ENCODE assay signal across 12 cellular contexts in the genomic region with DNA sequence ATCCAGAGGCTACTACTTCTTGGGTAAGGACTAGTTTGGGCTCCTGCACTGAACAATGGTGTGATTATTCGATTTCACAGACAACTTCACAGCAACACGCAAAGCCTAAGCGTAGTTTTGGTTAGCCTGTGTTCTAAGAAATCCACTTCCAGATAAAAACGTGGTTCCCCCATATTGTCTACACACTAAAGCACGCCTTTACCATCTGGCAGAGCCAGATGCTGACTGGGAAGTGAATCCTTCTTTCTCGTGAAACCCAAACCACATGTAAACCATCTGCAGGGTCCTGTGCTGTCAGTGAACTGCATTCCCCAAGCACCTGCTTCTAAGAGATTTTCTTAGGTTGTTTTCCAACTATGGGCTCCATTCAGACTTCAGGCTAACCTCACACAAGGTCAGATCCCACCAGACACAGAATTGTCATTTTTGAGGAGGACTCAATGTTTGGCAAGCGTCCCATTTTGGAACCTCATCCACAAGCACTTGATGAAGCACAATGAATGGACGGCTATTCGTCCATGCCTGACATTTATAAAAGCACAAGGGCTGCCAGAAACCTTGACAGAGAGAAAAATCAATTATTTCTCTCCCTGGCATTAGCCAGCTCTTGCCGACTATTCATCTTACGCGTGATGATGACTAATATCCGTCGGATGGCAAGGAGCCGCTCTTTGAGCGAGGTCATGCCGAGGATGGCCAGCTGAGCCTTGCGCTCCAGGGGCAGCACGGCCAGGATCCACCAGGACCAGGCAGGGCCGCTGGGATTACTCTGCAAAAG. TPM values are rescaled to one million over a fixed set of nuclear protein-coding genes. Genes with fewer than 3 reads are reported as not detected.
A peak's percentile ranks its signal among the peaks of the same experiment; 100 is the strongest.
DNase-seq lines count a peak whose midpoint lies in the region; ATAC-seq and TF ChIP-seq lines count a peak whose summit lies in the region.
"Had no signal": no experiment of that assay in that cellular context is flagged by ENCODE, and none has a peak within 500 bp of the region (broad histone marks: within the 10 kb centered on the region; RNA-seq: fewer than 3 reads in every experiment).

No MANE protein-coding gene starts in this region.

- TF ChIP-seq CTCF in right atrium auricular region (IDR thresholded peaks at IDR 0.05) (no peak), heart left ventricle (IDR thresholded peaks at IDR 0.05) (no peak), fibroblast of mammary gland (conservative IDR thresholded peaks at IDR 0.05; ENCODE audit: control insufficient read depth, insufficient read depth, low read depth, low read length) (no peak), osteocyte (IDR thresholded peaks at IDR 0.05) (no peak)

- H3K9me3 Mint-ChIP-seq in osteocyte (ENCODE audit: unreplicated experiment): no peaks in the 10 kb centered on the region
- H3K9me3 Mint-ChIP-seq: memory B cell had no signal

- H3K4me3 ChIP-seq in right atrium auricular region (no peak overlapping the region), heart left ventricle (no peak overlapping the region), fibroblast of mammary gland (ENCODE audit: control insufficient read depth, low read depth, low read length) (no peak overlapping the region)

- no peak overlapping the region for H3K27ac ChIP-seq in right atrium auricular region
- no peak overlapping the region for H3K27ac ChIP-seq in heart left ventricle

- H3K27me3 ChIP-seq in right atrium auricular region (no peaks in the 10 kb centered on the region), heart left ventricle (no peaks in the 10 kb centered on the region)

- no peaks in the 10 kb centered on the region for H3K9me3 ChIP-seq in right atrium auricular region
- H3K9me3 ChIP-seq in heart left ventricle: no peaks in the 10 kb centered on the region

- H3K4me3 Mint-ChIP-seq in osteocyte (ENCODE audit: unreplicated experiment): no peak overlapping the region
- H3K4me3 Mint-ChIP-seq: memory B cell had no signal

- H3K36me3 ChIP-seq in right atrium auricular region (peaks cover 20% of the 10 kb centered on the region), heart left ventricle (peaks cover 0 to 48% (median 18%) of the 10 kb centered on the region in 9 donors)

- 84 to 92% (median 85%) methylated on average over 20 of the region's 20 CpGs for WGBS in heart left ventricle, 4 donors

- DNase-seq in right atrium auricular region (ENCODE audit: low spot score) (peak; percentile 40), heart left ventricle (no peak), fibroblast of mammary gland (ENCODE audit: low read depth) (peak; percentile 76), SHP77 treated with DMSO at 0.1 percent for 48 hours (lab: John Stamatoyannopoulos, UW) (no peak), osteocyte (ENCODE audit: extremely low spot score, unreplicated experiment) (no peak), activated gamma-delta T cell (lab: John Stamatoyannopoulos, UW) (no peak), NCI-H1048 (lab: John Stamatoyannopoulos, UW) (no peak)
- DNase-seq: activated CD4-positive, alpha-beta T cell treated with anti-CD3 and anti-CD28 coated beads for 48 hours; central memory CD4-positive, alpha-beta T cell; NCI-H82 had no signal

- H3K4me1 ChIP-seq in right atrium auricular region (no peaks in the 10 kb centered on the region), heart left ventricle (peaks cover 0 to 7% (median 0%) of the 10 kb centered on the region in 12 donors)

- intact Hi-C loops in heart left ventricle (cut with DNase I): no loop called here

- H3K36me3 Mint-ChIP-seq in osteocyte (ENCODE audit: unreplicated experiment): no peaks in the 10 kb centered on the region
- H3K36me3 Mint-ChIP-seq: memory B cell had no signal

- no peak overlapping the region for H3K27ac Mint-ChIP-seq in osteocyte (ENCODE audit: unreplicated experiment)
- H3K27ac Mint-ChIP-seq: memory B cell had no signal

- no peak for TF ChIP-seq POLR2A in heart left ventricle (IDR thresholded peaks at IDR 0.05)

- no peaks in the 10 kb centered on the region for H3K4me1 Mint-ChIP-seq in osteocyte (ENCODE audit: unreplicated experiment)

- H3K27me3 Mint-ChIP-seq in osteocyte (ENCODE audit: unreplicated experiment): peaks cover 85% of the 10 kb centered on the region

- no peak for ATAC-seq in heart left ventricle
- peak; percentile 86 for ATAC-seq in SK-N-SH treated with all-trans-retinoic acid at 6 μM for 48 hours

TF ChIP-seq in SK-N-SH treated with all-trans-retinoic acid at 6 μM for 48 hours, 23 proteins besides CTCF, POLR2A, EP300 and RAD21 (continues in another document):
- TF ChIP-seq, protein P1, sequence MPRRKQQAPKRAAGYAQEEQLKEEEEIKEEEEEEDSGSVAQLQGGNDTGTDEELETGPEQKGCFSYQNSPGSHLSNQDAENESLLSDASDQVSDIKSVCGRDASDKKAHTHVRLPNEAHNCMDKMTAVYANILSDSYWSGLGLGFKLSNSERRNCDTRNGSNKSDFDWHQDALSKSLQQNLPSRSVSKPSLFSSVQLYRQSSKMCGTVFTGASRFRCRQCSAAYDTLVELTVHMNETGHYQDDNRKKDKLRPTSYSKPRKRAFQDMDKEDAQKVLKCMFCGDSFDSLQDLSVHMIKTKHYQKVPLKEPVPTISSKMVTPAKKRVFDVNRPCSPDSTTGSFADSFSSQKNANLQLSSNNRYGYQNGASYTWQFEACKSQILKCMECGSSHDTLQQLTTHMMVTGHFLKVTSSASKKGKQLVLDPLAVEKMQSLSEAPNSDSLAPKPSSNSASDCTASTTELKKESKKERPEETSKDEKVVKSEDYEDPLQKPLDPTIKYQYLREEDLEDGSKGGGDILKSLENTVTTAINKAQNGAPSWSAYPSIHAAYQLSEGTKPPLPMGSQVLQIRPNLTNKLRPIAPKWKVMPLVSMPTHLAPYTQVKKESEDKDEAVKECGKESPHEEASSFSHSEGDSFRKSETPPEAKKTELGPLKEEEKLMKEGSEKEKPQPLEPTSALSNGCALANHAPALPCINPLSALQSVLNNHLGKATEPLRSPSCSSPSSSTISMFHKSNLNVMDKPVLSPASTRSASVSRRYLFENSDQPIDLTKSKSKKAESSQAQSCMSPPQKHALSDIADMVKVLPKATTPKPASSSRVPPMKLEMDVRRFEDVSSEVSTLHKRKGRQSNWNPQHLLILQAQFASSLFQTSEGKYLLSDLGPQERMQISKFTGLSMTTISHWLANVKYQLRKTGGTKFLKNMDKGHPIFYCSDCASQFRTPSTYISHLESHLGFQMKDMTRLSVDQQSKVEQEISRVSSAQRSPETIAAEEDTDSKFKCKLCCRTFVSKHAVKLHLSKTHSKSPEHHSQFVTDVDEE (CRISPR knock-in tag; IDR thresholded peaks at IDR 0.05): no peak
- TF ChIP-seq, protein P2, sequence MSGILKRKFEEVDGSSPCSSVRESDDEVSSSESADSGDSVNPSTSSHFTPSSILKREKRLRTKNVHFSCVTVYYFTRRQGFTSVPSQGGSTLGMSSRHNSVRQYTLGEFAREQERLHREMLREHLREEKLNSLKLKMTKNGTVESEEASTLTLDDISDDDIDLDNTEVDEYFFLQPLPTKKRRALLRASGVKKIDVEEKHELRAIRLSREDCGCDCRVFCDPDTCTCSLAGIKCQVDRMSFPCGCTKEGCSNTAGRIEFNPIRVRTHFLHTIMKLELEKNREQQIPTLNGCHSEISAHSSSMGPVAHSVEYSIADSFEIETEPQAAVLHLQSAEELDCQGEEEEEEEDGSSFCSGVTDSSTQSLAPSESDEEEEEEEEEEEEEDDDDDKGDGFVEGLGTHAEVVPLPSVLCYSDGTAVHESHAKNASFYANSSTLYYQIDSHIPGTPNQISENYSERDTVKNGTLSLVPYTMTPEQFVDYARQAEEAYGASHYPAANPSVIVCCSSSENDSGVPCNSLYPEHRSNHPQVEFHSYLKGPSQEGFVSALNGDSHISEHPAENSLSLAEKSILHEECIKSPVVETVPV (CRISPR knock-in tag; IDR thresholded peaks at IDR 0.05): no peak
- TF ChIP-seq ZNF8 (CRISPR knock-in tag; IDR thresholded peaks at IDR 0.05) (no peak), CSDC2 (CRISPR knock-in tag; IDR thresholded peaks at IDR 0.05) (0 out of 2 replicates have a peak, but pooled peaks have one; percentile 78), SNAI2 (CRISPR knock-in tag; IDR thresholded peaks at IDR 0.05) (peak; percentile 85), OSR1 (CRISPR knock-in tag; IDR thresholded peaks at IDR 0.05) (no peak), ESRRG (CRISPR knock-in tag; IDR thresholded peaks at IDR 0.05) (0 out of 2 replicates have a peak, but pooled peaks have one; percentile 14), ZFP30 (CRISPR knock-in tag; IDR thresholded peaks at IDR 0.05) (no peak), ZC3H10 (CRISPR knock-in tag; IDR thresholded peaks at IDR 0.05) (peak; percentile 61; the same call in 1 of the 2 replicates), ZNF70 (CRISPR knock-in tag; IDR thresholded peaks at IDR 0.05) (no peak), ARNTL (CRISPR knock-in tag; IDR thresholded peaks at IDR 0.05; ENCODE audit: borderline replicate concordance, low read depth) (no peak), ZFP3 (CRISPR knock-in tag; IDR thresholded peaks at IDR 0.05) (peak; percentile 70)
- TF ChIP-seq, protein P3, sequence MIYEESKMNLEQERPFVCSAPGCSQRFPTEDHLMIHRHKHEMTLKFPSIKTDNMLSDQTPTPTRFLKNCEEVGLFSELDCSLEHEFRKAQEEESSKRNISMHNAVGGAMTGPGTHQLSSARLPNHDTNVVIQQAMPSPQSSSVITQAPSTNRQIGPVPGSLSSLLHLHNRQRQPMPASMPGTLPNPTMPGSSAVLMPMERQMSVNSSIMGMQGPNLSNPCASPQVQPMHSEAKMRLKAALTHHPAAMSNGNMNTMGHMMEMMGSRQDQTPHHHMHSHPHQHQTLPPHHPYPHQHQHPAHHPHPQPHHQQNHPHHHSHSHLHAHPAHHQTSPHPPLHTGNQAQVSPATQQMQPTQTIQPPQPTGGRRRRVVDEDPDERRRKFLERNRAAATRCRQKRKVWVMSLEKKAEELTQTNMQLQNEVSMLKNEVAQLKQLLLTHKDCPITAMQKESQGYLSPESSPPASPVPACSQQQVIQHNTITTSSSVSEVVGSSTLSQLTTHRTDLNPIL (CRISPR knock-in tag; IDR thresholded peaks at IDR 0.05; ENCODE audit: low read depth): no peak

RNA-seq across cellular contexts. Expression of a gene that starts 38.4 kb away (rescaled TPM):
- total RNA-seq in right atrium auricular region: 10 to 100 TPM; 11.3 to 18.9 TPM
- 10 to 100 TPM; 14.2 to 29.7 (median 21.1) TPM for total RNA-seq in heart left ventricle
- 1 to 10 TPM; 2.4 to 3.0 TPM for polyA plus RNA-seq in heart left ventricle
- total RNA-seq in osteocyte: 0.26 and 0.32 TPM in 2 replicates

Comparison
In these comparisons a context has a peak if more than half of its experiments do, and no peak if none do; other contexts are left out.
1. DNase-seq: peak in right atrium auricular region (single experiment) and fibroblast of mammary gland (single experiment); none in heart left ventricle (0 of 5), SHP77 treated with DMSO at 0.1 percent for 48 hours (single experiment), osteocyte (single experiment), activated gamma-delta T cell (single experiment) and NCI-H1048 (single experiment).